10 cellular contexts compared by ENCODE assay signal in the genomic region with DNA sequence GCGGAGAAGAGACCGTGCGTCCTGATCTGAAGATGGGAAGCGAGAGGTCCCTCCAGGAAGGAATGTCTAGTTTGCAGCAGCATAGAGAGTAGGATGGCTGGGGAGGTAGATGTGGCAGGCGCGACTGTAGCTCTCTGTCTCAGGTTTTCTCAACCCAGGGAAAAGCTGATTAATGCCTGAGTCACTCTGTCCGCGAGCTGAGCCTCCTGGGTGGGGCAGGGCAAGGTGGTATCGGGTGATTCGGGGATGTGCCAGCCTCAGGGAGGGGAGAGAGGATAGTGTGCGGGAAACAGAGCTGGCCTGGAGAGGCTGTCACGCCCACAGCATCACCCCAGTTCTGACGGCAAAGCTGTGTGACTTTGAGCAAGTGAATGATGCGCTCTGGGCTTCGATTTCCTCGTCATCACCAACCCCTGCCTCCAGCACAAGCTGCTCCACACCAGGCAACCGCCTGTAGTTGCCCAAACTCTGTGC. TPM values are rescaled to one million over a fixed set of nuclear protein-coding genes. Genes with fewer than 3 reads are reported as not detected.
DNase-seq lines count a peak whose midpoint lies in the region; ATAC-seq and TF ChIP-seq lines count a peak whose summit lies in the region.
"Had no signal": no experiment of that assay in that cellular context is flagged by ENCODE, and none has a peak within 500 bp of the region (broad histone marks: within the 10 kb centered on the region; RNA-seq: fewer than 3 reads in every experiment).

No MANE protein-coding gene starts in this region.

- H3K4me3 Mint-ChIP-seq in activated CD4-positive, alpha-beta T cell treated with anti-CD3 and anti-CD28 coated beads for 36 hours: no peak overlapping the region

- CTCF ChIA-PET in activated CD4-positive, alpha-beta T cell treated with anti-CD3 and anti-CD28 coated beads for 36 hours (lab: Charles Lee): interaction anchor here (0.7 to 1.9 kb wide), 3 partner anchors 9 to 444 kb away, joined by 3 to 5 read pairs (median 5); no protein-coding TSS in a partner anchor

- intact Hi-C loops in activated CD4-positive, alpha-beta T cell treated with anti-CD3 and anti-CD28 coated beads for 36 hours (cut with DNase I, micrococcal nuclease): no loop called here

- peak overlapping the region; percentile 41 for H3K27ac Mint-ChIP-seq in activated CD4-positive, alpha-beta T cell treated with anti-CD3 and anti-CD28 coated beads for 36 hours

- H3K36me3 ChIP-seq in MG63: no peaks in the 10 kb centered on the region
- no peaks in the 10 kb centered on the region for H3K36me3 ChIP-seq in effector memory CD4-positive, alpha-beta T cell (ENCODE audit: control insufficient read depth, insufficient read depth, low read length)

- H3K9me3 Mint-ChIP-seq in activated CD4-positive, alpha-beta T cell treated with anti-CD3 and anti-CD28 coated beads for 36 hours (ENCODE audit: low read depth): peaks cover 10% of the 10 kb centered on the region

- ATAC-seq in activated CD4-positive, alpha-beta T cell treated with anti-CD3 and anti-CD28 coated beads for 36 hours: peak; percentile 68

- peak; percentile 73 for DNase-seq in activated CD4-positive, alpha-beta T cell treated with anti-CD3 and anti-CD28 coated beads for 36 hours
- no peak for DNase-seq in activated CD4-positive, alpha-beta T cell treated with anti-CD3 and anti-CD28 coated beads for 4 hours
- DNase-seq in MG63: peak; percentile 94
- peak; percentile 100 for DNase-seq in epithelial cell of esophagus (ENCODE audit: low read depth)
- DNase-seq in skeletal muscle cell (ENCODE audit: low read depth): peak; percentile 52
- DNase-seq in SHP77 (lab: John Stamatoyannopoulos, UW): no peak
- no peak for DNase-seq in effector memory CD4-positive, alpha-beta T cell
- no peak for DNase-seq in activated gamma-delta T cell (lab: John Stamatoyannopoulos, UW)
- DNase-seq: kidney, NCI-H345 had no signal

- peaks cover 11% of the 10 kb centered on the region for H3K4me1 Mint-ChIP-seq in activated CD4-positive, alpha-beta T cell treated with anti-CD3 and anti-CD28 coated beads for 36 hours

- POLR2A ChIA-PET in activated CD4-positive, alpha-beta T cell treated with anti-CD3 and anti-CD28 coated beads for 36 hours (lab: Charles Lee): no interaction called here

- peaks cover 8% of the 10 kb centered on the region for H3K4me1 ChIP-seq in effector memory CD4-positive, alpha-beta T cell (ENCODE audit: control insufficient read depth, insufficient read depth, low read length, poor library complexity, severe bottlenecking)

- H3K36me3 Mint-ChIP-seq in activated CD4-positive, alpha-beta T cell treated with anti-CD3 and anti-CD28 coated beads for 36 hours (ENCODE audit: low read depth): no peaks in the 10 kb centered on the region

- H3K27ac ChIP-seq in effector memory CD4-positive, alpha-beta T cell (ENCODE audit: insufficient read depth, low read length, poor library complexity, severe bottlenecking): no peak overlapping the region

- peaks cover 13% of the 10 kb centered on the region for H3K9me3 ChIP-seq in MG63
- peaks cover 3% of the 10 kb centered on the region for H3K9me3 ChIP-seq in effector memory CD4-positive, alpha-beta T cell (ENCODE audit: control insufficient read depth, low read length)

- TF ChIP-seq CTCF in epithelial cell of esophagus (IDR thresholded peaks at IDR 0.05; ENCODE audit: insufficient read depth, low read depth, low read length, missing control alignments): no peak

- peaks cover 2% of the 10 kb centered on the region for H3K27me3 Mint-ChIP-seq in activated CD4-positive, alpha-beta T cell treated with anti-CD3 and anti-CD28 coated beads for 36 hours

- H3K27me3 ChIP-seq in MG63: no peaks in the 10 kb centered on the region
- H3K27me3 ChIP-seq in effector memory CD4-positive, alpha-beta T cell (replicated peaks; ENCODE audit: control insufficient read depth, insufficient read depth, low read length, poor library complexity, severe bottlenecking): no peaks in the 10 kb centered on the region

- H3K4me3 ChIP-seq in MG63 (no peak overlapping the region), epithelial cell of esophagus (ENCODE audit: low read length) (peak overlapping the region; percentile 51), skeletal muscle cell (ENCODE audit: low read depth, low read length) (no peak overlapping the region)
- no peak overlapping the region for H3K4me3 ChIP-seq in effector memory CD4-positive, alpha-beta T cell (ENCODE audit: insufficient read depth, low read depth, low read length, poor library complexity, severe bottlenecking)

RNA-seq across cellular contexts. Expression of gene CPN2, which starts 28.4 kb away (rescaled TPM):
- total RNA-seq in activated CD4-positive, alpha-beta T cell treated with anti-CD3 and anti-CD28 coated beads for 36 hours: not detected
- total RNA-seq in MG63 (2014; rRNA removed; shearing (Covaris generic); ENCODE audit: low replicate concordance): not detected in 2 replicates

RNA-seq across cellular contexts. Expression of gene LRRC15, which starts 46.8 kb away (rescaled TPM):
- total RNA-seq in activated CD4-positive, alpha-beta T cell treated with anti-CD3 and anti-CD28 coated beads for 36 hours: under 1 TPM in 1 of 2 experiments, not detected in 1; 0.04 TPM
- total RNA-seq in MG63 (2014; rRNA removed; shearing (Covaris generic); ENCODE audit: low replicate concordance): 0.07 and 0.49 TPM in 2 replicates

Comparison
In these comparisons a context has a peak if more than half of its experiments do, and no peak if none do; other contexts are left out.
1. DNase-seq: peak in activated CD4-positive, alpha-beta T cell treated with anti-CD3 and anti-CD28 coated beads for 36 hours (single experiment), MG63 (single experiment), epithelial cell of esophagus (single experiment) and skeletal muscle cell (single experiment); none in activated CD4-positive, alpha-beta T cell treated with anti-CD3 and anti-CD28 coated beads for 4 hours (0 of 2), SHP77 (0 of 2), effector memory CD4-positive, alpha-beta T cell (0 of 3) and activated gamma-delta T cell (single experiment).